ENCODE assay signal across 9 cellular contexts in genomic region chr4:121534187-121534586, GRCh38.
"Had no signal": no experiment of that assay in that cellular context is flagged by ENCODE, and none has a peak within 500 bp of the region (broad histone marks: within the 10 kb centered on the region; RNA-seq: fewer than 3 reads in every experiment).

No MANE protein-coding gene starts in this region.

- H3K9me3 ChIP-seq: HAP-1 had no signal

- H3K27ac ChIP-seq: GM23248, HL-60 had no signal

- H3K9me3 Mint-ChIP-seq: HFFc6 had no signal

- FAIRE-seq: HepG2 had no signal

- H3K4me3 Mint-ChIP-seq: HFFc6, IgD-negative memory B cell had no signal

- H3K27ac Mint-ChIP-seq: HFFc6 had no signal

- H3K4me1 ChIP-seq: HAP-1 had no signal

- H3K4me3 ChIP-seq: GM23248, HAP-1 had no signal

- H3K4me1 Mint-ChIP-seq: IgD-negative memory B cell had no signal

- DNase-seq: GM23248, GOT3, H7, HFFc6 had no signal

- H3K36me3 ChIP-seq: HAP-1 had no signal

- ATAC-seq: HCT116, HepG2 had no signal

- H3K36me3 Mint-ChIP-seq: IgD-negative memory B cell had no signal
